35 cellular contexts compared by ENCODE assay signal in genomic region chr15:56459096-56459495, GRCh38.
"Had no signal": no experiment of that assay in that cellular context is flagged by ENCODE, and none has a peak within 500 bp of the region (broad histone marks: within the 10 kb centered on the region; RNA-seq: fewer than 3 reads in every experiment).

No MANE protein-coding gene starts in this region.

- H3K27me3 ChIP-seq: MG63 had no signal

- DNase-seq: Kasumi-1, MG63, MM.1S, MV-4-11, NCI-H1048, NCI-H1092, NCI-H1092 treated with DMSO at 0.1 percent for 48 hours, NCI-H1105, NCI-H1105 treated with DMSO at 0.1 percent for 48 hours, NCI-H1417, NCI-H1417 treated with DMSO at 0.1 percent for 48 hours, NCI-H1436, NCI-H1436 treated with DMSO at 0.1 percent for 48 hours, NCI-H146, NCI-H1694, NCI-H1694 treated with DMSO at 0.1 percent for 48 hours, NCI-H187, NCI-H187 treated with DMSO at 0.1 percent for 48 hours, NCI-H1930, NCI-H2029, NCI-H2029 treated with DMSO at 0.1 percent for 48 hours, NCI-H2081, NCI-H2081 treated with DMSO at 0.1 percent for 48 hours, NCI-H2107, NCI-H2171, NCI-H2171 treated with DMSO at 0.1 percent for 48 hours, NCI-H2227 treated with DMSO at 0.1 percent for 48 hours, NCI-H226, NCI-H345, NCI-H446, NCI-H446 treated with DMSO at 0.1 percent for 48 hours, NCI-H510A, NCI-H510A treated with DMSO at 0.1 percent for 48 hours, NCI-H524, NCI-H524 treated with DMSO at 0.1 percent for 48 hours had no signal

- H3K4me3 ChIP-seq: MG63 had no signal

- H3K9me3 ChIP-seq: MG63 had no signal
